1 cellular context compared by ENCODE assay signal in genomic region chr6:7236312-7237209, GRCh38.
A peak's percentile ranks its signal among the peaks of the same experiment; 100 is the strongest.
TF ChIP-seq lines count a peak whose summit lies in the region.

No MANE protein-coding gene starts in this region.

TF ChIP-seq in HepG2, 621 proteins besides CTCF, POLR2A, EP300 and RAD21 (continued from another document and continues in another):
- TF ChIP-seq, protein P1, sequence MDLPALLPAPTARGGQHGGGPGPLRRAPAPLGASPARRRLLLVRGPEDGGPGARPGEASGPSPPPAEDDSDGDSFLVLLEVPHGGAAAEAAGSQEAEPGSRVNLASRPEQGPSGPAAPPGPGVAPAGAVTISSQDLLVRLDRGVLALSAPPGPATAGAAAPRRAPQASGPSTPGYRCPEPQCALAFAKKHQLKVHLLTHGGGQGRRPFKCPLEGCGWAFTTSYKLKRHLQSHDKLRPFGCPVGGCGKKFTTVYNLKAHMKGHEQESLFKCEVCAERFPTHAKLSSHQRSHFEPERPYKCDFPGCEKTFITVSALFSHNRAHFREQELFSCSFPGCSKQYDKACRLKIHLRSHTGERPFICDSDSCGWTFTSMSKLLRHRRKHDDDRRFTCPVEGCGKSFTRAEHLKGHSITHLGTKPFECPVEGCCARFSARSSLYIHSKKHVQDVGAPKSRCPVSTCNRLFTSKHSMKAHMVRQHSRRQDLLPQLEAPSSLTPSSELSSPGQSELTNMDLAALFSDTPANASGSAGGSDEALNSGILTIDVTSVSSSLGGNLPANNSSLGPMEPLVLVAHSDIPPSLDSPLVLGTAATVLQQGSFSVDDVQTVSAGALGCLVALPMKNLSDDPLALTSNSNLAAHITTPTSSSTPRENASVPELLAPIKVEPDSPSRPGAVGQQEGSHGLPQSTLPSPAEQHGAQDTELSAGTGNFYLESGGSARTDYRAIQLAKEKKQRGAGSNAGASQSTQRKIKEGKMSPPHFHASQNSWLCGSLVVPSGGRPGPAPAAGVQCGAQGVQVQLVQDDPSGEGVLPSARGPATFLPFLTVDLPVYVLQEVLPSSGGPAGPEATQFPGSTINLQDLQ (CRISPR knock-in tag; IDR thresholded peaks at IDR 0.05) = no peak
- TF ChIP-seq FOXP1 (IDR thresholded peaks at IDR 0.05) (no peak), FOXP1 (CRISPR knock-in tag; IDR thresholded peaks at IDR 0.05) (peak; percentile 57; the same call in 1 of the 2 replicates), FOSL2 (CRISPR knock-in tag; IDR thresholded peaks at IDR 0.05) (peak; percentile 67), ZNF569 (CRISPR knock-in tag; IDR thresholded peaks at IDR 0.05; ENCODE audit: borderline replicate concordance) (no peak), ZBTB3 (CRISPR knock-in tag; IDR thresholded peaks at IDR 0.05; ENCODE audit: borderline replicate concordance, low read depth) (no peak), ZNF549 (CRISPR knock-in tag; IDR thresholded peaks at IDR 0.05) (no peak), SP5 (CRISPR knock-in tag; IDR thresholded peaks at IDR 0.05; ENCODE audit: borderline replicate concordance, low read depth) (no peak), ISX (CRISPR knock-in tag; conservative IDR thresholded peaks at IDR 0.05) (no peak), NFRKB (IDR thresholded peaks at IDR 0.05) (no peak), ZNF136 (CRISPR knock-in tag; IDR thresholded peaks at IDR 0.05; ENCODE audit: low read depth) (no peak), ZNF841 (CRISPR knock-in tag; IDR thresholded peaks at IDR 0.05; ENCODE audit: borderline replicate concordance) (no peak), ZNF644 (CRISPR knock-in tag; IDR thresholded peaks at IDR 0.05; ENCODE audit: low read depth) (no peak), ZNF7 (CRISPR knock-in tag; IDR thresholded peaks at IDR 0.05) (peak; percentile 87), DBP (CRISPR knock-in tag; IDR thresholded peaks at IDR 0.05; ENCODE audit: not compliant biosample characterization) (no peak), ZNF562 (CRISPR knock-in tag; IDR thresholded peaks at IDR 0.05; ENCODE audit: borderline replicate concordance) (no peak), FOXA1 (IDR thresholded peaks at IDR 0.05) (0 out of 2 replicates have a peak, but pooled peaks have one; percentile 15), FOXA1 (CRISPR knock-in tag; IDR thresholded peaks at IDR 0.05) (0 out of 2 replicates have a peak, but pooled peaks have one; percentile 15), TCF7L2 (IDR thresholded peaks at IDR 0.05; ENCODE audit: low read depth, low read length) (no peak), MBNL3 (CRISPR knock-in tag; conservative IDR thresholded peaks at IDR 0.05) (no peak), FOXO1 (CRISPR knock-in tag; IDR thresholded peaks at IDR 0.05) (no peak), JUND (CRISPR knock-in tag; IDR thresholded peaks at IDR 0.05) (no peak), BORCS8-MEF2B (CRISPR knock-in tag; IDR thresholded peaks at IDR 0.05) (no peak), ZNF878 (CRISPR knock-in tag; IDR thresholded peaks at IDR 0.05) (no peak), ZNF768 (CRISPR knock-in tag; IDR thresholded peaks at IDR 0.05) (no peak), ZNF224 (CRISPR knock-in tag; IDR thresholded peaks at IDR 0.05) (no peak), ZNF557 (CRISPR knock-in tag; IDR thresholded peaks at IDR 0.05) (no peak), HOXA9 (CRISPR knock-in tag; IDR thresholded peaks at IDR 0.05; ENCODE audit: borderline replicate concordance) (no peak), ATRX (CRISPR knock-in tag; IDR thresholded peaks at IDR 0.05; ENCODE audit: borderline replicate concordance) (no peak), PAXIP1 (CRISPR knock-in tag; conservative IDR thresholded peaks at IDR 0.05) (peak; percentile 15; the same call in 1 of the 2 replicates), RARA (CRISPR knock-in tag; IDR thresholded peaks at IDR 0.05) (peak; percentile 67), ZNF775 (CRISPR knock-in tag; IDR thresholded peaks at IDR 0.05; ENCODE audit: borderline replicate concordance) (no peak), DDIT3 (CRISPR knock-in tag; IDR thresholded peaks at IDR 0.05) (no peak), ZC3H13 (CRISPR knock-in tag; IDR thresholded peaks at IDR 0.05) (no peak), MEF2D (CRISPR knock-in tag; IDR thresholded peaks at IDR 0.05) (no peak), ZNF614 (CRISPR knock-in tag; IDR thresholded peaks at IDR 0.05; ENCODE audit: borderline replicate concordance) (no peak), KMT2B (CRISPR knock-in tag; IDR thresholded peaks at IDR 0.05) (no peak), SOX13 (IDR thresholded peaks at IDR 0.05) (no peak), SOX13 (CRISPR knock-in tag; conservative IDR thresholded peaks at IDR 0.05 in 1 of 2, IDR thresholded peaks at IDR 0.05 in 1 of 2) (no peak)
- TF ChIP-seq, protein P2, sequence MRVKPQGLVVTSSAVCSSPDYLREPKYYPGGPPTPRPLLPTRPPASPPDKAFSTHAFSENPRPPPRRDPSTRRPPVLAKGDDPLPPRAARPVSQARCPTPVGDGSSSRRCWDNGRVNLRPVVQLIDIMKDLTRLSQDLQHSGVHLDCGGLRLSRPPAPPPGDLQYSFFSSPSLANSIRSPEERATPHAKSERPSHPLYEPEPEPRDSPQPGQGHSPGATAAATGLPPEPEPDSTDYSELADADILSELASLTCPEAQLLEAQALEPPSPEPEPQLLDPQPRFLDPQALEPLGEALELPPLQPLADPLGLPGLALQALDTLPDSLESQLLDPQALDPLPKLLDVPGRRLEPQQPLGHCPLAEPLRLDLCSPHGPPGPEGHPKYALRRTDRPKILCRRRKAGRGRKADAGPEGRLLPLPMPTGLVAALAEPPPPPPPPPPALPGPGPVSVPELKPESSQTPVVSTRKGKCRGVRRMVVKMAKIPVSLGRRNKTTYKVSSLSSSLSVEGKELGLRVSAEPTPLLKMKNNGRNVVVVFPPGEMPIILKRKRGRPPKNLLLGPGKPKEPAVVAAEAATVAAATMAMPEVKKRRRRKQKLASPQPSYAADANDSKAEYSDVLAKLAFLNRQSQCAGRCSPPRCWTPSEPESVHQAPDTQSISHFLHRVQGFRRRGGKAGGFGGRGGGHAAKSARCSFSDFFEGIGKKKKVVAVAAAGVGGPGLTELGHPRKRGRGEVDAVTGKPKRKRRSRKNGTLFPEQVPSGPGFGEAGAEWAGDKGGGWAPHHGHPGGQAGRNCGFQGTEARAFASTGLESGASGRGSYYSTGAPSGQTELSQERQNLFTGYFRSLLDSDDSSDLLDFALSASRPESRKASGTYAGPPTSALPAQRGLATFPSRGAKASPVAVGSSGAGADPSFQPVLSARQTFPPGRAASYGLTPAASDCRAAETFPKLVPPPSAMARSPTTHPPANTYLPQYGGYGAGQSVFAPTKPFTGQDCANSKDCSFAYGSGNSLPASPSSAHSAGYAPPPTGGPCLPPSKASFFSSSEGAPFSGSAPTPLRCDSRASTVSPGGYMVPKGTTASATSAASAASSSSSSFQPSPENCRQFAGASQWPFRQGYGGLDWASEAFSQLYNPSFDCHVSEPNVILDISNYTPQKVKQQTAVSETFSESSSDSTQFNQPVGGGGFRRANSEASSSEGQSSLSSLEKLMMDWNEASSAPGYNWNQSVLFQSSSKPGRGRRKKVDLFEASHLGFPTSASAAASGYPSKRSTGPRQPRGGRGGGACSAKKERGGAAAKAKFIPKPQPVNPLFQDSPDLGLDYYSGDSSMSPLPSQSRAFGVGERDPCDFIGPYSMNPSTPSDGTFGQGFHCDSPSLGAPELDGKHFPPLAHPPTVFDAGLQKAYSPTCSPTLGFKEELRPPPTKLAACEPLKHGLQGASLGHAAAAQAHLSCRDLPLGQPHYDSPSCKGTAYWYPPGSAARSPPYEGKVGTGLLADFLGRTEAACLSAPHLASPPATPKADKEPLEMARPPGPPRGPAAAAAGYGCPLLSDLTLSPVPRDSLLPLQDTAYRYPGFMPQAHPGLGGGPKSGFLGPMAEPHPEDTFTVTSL (CRISPR knock-in tag; IDR thresholded peaks at IDR 0.05; ENCODE audit: borderline replicate concordance) = 0 out of 2 replicates have a peak, but pooled peaks have one; percentile 33
- TF ChIP-seq, protein P3, sequence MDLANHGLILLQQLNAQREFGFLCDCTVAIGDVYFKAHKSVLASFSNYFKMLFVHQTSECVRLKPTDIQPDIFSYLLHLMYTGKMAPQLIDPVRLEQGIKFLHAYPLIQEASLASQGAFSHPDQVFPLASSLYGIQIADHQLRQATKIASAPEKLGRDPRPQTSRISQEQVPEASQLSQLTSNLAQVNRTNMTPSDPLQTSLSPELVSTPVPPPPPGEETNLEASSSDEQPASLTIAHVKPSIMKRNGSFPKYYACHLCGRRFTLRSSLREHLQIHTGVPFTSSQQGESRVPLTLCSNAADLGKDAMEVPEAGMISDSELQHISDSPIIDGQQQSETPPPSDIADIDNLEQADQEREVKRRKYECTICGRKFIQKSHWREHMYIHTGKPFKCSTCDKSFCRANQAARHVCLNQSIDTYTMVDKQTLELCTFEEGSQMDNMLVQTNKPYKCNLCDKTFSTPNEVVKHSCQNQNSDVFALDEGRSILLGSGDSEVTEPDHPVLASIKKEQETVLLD (CRISPR knock-in tag; IDR thresholded peaks at IDR 0.05; ENCODE audit: low read depth) = no peak
- TF ChIP-seq, protein P4, sequence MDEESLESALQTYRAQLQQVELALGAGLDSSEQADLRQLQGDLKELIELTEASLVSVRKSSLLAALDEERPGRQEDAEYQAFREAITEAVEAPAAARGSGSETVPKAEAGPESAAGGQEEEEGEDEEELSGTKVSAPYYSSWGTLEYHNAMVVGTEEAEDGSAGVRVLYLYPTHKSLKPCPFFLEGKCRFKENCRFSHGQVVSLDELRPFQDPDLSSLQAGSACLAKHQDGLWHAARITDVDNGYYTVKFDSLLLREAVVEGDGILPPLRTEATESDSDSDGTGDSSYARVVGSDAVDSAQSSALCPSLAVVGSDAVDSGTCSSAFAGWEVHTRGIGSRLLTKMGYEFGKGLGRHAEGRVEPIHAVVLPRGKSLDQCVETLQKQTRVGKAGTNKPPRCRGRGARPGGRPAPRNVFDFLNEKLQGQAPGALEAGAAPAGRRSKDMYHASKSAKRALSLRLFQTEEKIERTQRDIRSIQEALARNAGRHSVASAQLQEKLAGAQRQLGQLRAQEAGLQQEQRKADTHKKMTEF (CRISPR knock-in tag; IDR thresholded peaks at IDR 0.05) = no peak
- TF ChIP-seq, protein P5, sequence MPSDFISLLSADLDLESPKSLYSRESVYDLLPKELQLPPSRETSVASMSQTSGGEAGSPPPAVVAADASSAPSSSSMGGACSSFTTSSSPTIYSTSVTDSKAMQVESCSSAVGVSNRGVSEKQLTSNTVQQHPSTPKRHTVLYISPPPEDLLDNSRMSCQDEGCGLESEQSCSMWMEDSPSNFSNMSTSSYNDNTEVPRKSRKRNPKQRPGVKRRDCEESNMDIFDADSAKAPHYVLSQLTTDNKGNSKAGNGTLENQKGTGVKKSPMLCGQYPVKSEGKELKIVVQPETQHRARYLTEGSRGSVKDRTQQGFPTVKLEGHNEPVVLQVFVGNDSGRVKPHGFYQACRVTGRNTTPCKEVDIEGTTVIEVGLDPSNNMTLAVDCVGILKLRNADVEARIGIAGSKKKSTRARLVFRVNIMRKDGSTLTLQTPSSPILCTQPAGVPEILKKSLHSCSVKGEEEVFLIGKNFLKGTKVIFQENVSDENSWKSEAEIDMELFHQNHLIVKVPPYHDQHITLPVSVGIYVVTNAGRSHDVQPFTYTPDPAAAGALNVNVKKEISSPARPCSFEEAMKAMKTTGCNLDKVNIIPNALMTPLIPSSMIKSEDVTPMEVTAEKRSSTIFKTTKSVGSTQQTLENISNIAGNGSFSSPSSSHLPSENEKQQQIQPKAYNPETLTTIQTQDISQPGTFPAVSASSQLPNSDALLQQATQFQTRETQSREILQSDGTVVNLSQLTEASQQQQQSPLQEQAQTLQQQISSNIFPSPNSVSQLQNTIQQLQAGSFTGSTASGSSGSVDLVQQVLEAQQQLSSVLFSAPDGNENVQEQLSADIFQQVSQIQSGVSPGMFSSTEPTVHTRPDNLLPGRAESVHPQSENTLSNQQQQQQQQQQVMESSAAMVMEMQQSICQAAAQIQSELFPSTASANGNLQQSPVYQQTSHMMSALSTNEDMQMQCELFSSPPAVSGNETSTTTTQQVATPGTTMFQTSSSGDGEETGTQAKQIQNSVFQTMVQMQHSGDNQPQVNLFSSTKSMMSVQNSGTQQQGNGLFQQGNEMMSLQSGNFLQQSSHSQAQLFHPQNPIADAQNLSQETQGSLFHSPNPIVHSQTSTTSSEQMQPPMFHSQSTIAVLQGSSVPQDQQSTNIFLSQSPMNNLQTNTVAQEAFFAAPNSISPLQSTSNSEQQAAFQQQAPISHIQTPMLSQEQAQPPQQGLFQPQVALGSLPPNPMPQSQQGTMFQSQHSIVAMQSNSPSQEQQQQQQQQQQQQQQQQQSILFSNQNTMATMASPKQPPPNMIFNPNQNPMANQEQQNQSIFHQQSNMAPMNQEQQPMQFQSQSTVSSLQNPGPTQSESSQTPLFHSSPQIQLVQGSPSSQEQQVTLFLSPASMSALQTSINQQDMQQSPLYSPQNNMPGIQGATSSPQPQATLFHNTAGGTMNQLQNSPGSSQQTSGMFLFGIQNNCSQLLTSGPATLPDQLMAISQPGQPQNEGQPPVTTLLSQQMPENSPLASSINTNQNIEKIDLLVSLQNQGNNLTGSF (CRISPR knock-in tag; IDR thresholded peaks at IDR 0.05) = no peak
